Comparison of ENCODE assay signal across 8 cellular contexts in the genomic region with DNA sequence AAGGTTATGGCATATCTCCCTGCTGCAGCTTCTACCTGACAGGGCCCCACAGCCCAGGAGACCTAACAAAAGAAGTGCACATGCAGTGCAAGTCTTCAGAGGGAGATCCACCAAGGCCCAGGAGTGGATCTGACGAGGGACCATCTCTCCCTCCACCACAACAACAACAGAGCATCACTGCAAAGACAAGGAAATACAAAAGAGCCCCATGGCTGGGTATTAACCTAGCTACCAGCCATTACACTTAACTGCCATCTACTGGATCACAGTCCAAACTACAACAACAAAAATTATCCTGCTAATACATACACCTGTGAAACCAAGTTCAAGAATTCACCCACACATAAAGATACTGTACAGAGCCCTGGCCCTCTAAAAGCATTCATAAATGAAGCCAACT.
A peak's percentile ranks its signal among the peaks of the same experiment; 100 is the strongest.
DNase-seq lines count a peak whose midpoint lies in the region; ATAC-seq, FAIRE-seq and TF ChIP-seq lines count a peak whose summit lies in the region.

No MANE protein-coding gene starts in this region.

- H3K4me3 ChIP-seq in cardiac muscle cell (no peak overlapping the region), mammary epithelial cell (replicated peaks in 1 of 3; ENCODE audit: insufficient read depth in 1 of 3, low read depth in 2 of 3, low read length in 3 of 3) (no peak overlapping the region), small intestine (ENCODE audit: low read depth in 1 of 2, low read length in 2 of 2) (no peak overlapping the region)

- 0% methylated on average over 1 of the region's 1 CpG for WGBS in mammary epithelial cell (ENCODE audit: low coverage, missing lambda C conversion rate)
- 0 to 77% (median 56%) methylated on average over 1 of the region's 1 CpG for WGBS in small intestine, 3 donors

- no peak overlapping the region for H3K27ac ChIP-seq in cardiac muscle cell
- no peak overlapping the region for H3K27ac ChIP-seq in mammary epithelial cell (ENCODE audit: insufficient read depth, low read depth, low read length)
- H3K27ac ChIP-seq in small intestine (ENCODE audit: low read depth in 1 of 2, low read length in 1 of 2) = no peak overlapping the region

- H3K27me3 ChIP-seq in cardiac muscle cell (no peaks in the 10 kb centered on the region), mammary epithelial cell (ENCODE audit: insufficient read depth, low read length) (no peaks in the 10 kb centered on the region), small intestine (ENCODE audit: control insufficient read depth in 2 of 2, insufficient read depth in 2 of 2, low read length in 2 of 2) (no peaks in the 10 kb centered on the region)

- CTCF ChIA-PET in mammary epithelial cell (lab: Charles Lee; ENCODE audit: low non-redundant PET) = interaction anchor here (0.6 to 0.7 kb wide), 5 partner anchors 277 to 727 kb away, joined by 3 to 4 read pairs (median 3); a partner anchor contains a TSS
- CTCF ChIA-PET in activated CD4-positive, alpha-beta memory T cell treated with anti-CD3 and anti-CD28 coated beads for 36 hours (lab: Charles Lee) = no interaction called here

- no peaks in the 10 kb centered on the region for H4K20me1 ChIP-seq in mammary epithelial cell (ENCODE audit: insufficient read depth, low read length)

- in situ Hi-C loops in mammary epithelial cell (cut with MboI; ENCODE audit: low sequenced_read_pairs in 2 of 2) = loop anchor here (10.0 to 25.0 kb wide), 2 partner anchors 285 to 288 kb away; a partner anchor contains a TSS

- no peaks in the 10 kb centered on the region for H3K79me2 ChIP-seq in mammary epithelial cell (ENCODE audit: insufficient read depth, low read length)

- H3K4me2 ChIP-seq in mammary epithelial cell (ENCODE audit: insufficient read depth, low read depth, low read length) = no peak overlapping the region

- no TSS peak for BruUV-seq in mammary epithelial cell (replicated peaks; lab: Mats Ljungman, UMichigan)

- TF ChIP-seq CTCF in cardiac muscle cell (IDR thresholded peaks at IDR 0.05; ENCODE audit: low read depth, low read length) (peak; percentile 54), mammary epithelial cell (conservative IDR thresholded peaks at IDR 0.05 in 1 of 2, IDR thresholded peaks at IDR 0.05 in 1 of 2; ENCODE audit: extremely low read depth in 1 of 2, insufficient read depth in 1 of 2, low read depth in 1 of 2, low read length in 2 of 2) (peak; percentile 44 to 73)

- no peak overlapping the region for H3K4me3 Mint-ChIP-seq in activated CD4-positive, alpha-beta memory T cell treated with anti-CD3 and anti-CD28 coated beads for 36 hours

- no peaks in the 10 kb centered on the region for H3K4me1 Mint-ChIP-seq in activated CD4-positive, alpha-beta memory T cell treated with anti-CD3 and anti-CD28 coated beads for 36 hours (ENCODE audit: low read depth)

- DNase-seq in cardiac muscle cell (ENCODE audit: low read depth in 1 of 2, low spot score in 1 of 2) (peak; percentile 6 to 45), Right ventricle myocardium inferior (ENCODE audit: missing footprints) (no peak), mammary epithelial cell (peak; percentile 30), small intestine (peak; percentile 15), nucleus accumbens (lab: John Stamatoyannopoulos, UW) (no peak)
- no peak for DNase-seq in activated CD4-positive, alpha-beta memory T cell treated with anti-CD3 and anti-CD28 coated beads for 36 hours

- H3K36me3 Mint-ChIP-seq in activated CD4-positive, alpha-beta memory T cell treated with anti-CD3 and anti-CD28 coated beads for 36 hours = no peaks in the 10 kb centered on the region

- H3K27ac Mint-ChIP-seq in activated CD4-positive, alpha-beta memory T cell treated with anti-CD3 and anti-CD28 coated beads for 36 hours = no peak overlapping the region

- H3K9ac ChIP-seq in mammary epithelial cell (ENCODE audit: insufficient read depth, low read length) = no peak overlapping the region

- H2AFZ ChIP-seq in mammary epithelial cell (ENCODE audit: low read depth, low read length) = peak overlapping the region; percentile 12

- H3K36me3 ChIP-seq in cardiac muscle cell (no peaks in the 10 kb centered on the region), mammary epithelial cell (ENCODE audit: insufficient read depth, low read length) (no peaks in the 10 kb centered on the region), small intestine (ENCODE audit: control insufficient read depth in 2 of 2, insufficient read depth in 2 of 2, low read length in 2 of 2) (no peaks in the 10 kb centered on the region)

- POLR2A ChIA-PET in activated CD4-positive, alpha-beta memory T cell treated with anti-CD3 and anti-CD28 coated beads for 36 hours (lab: Charles Lee) = no interaction called here

- ATAC-seq in Right ventricle myocardium inferior (no peak), HG03575 (IDR thresholded peaks at IDR 0.05; ENCODE audit: extremely low read depth, insufficient number of reproducible peaks, low FRiP score, unreplicated experiment) (peak; percentile 61), GM21390 (IDR thresholded peaks at IDR 0.05; ENCODE audit: unreplicated experiment) (no peak)

- intact Hi-C loops in Right ventricle myocardium inferior (cut with DNase I) = no loop called here
- intact Hi-C loops in mammary epithelial cell (cut with micrococcal nuclease) = loop anchor here (1.0 kb wide), 4 partner anchors 280 to 702 kb away; a partner anchor contains a TSS
- intact Hi-C loops in activated CD4-positive, alpha-beta memory T cell treated with anti-CD3 and anti-CD28 coated beads for 36 hours (cut with micrococcal nuclease) = no loop called here

- H3K27me3 Mint-ChIP-seq in activated CD4-positive, alpha-beta memory T cell treated with anti-CD3 and anti-CD28 coated beads for 36 hours = no peaks in the 10 kb centered on the region

- H3K4me1 ChIP-seq in cardiac muscle cell (ENCODE audit: low read depth) (peaks cover 3% of the 10 kb centered on the region), mammary epithelial cell (ENCODE audit: insufficient read depth, low read length) (no peaks in the 10 kb centered on the region), small intestine (ENCODE audit: control insufficient read depth in 2 of 2, insufficient read depth in 1 of 2, low read depth in 1 of 2, low read length in 1 of 2) (no peaks in the 10 kb centered on the region)

- dilution Hi-C loops in mammary epithelial cell (cut with HindIII; ENCODE audit: low sequenced_read_pairs) = no loop called here

- FAIRE-seq in small intestine (lab: Jason Lieb, UNC) = no peak

- H3K9me3 ChIP-seq in cardiac muscle cell (ENCODE audit: low read depth) = no peaks in the 10 kb centered on the region
- H3K9me3 ChIP-seq in mammary epithelial cell (replicated peaks; ENCODE audit: insufficient read depth, low read length) = no peaks in the 10 kb centered on the region
- no peaks in the 10 kb centered on the region for H3K9me3 ChIP-seq in small intestine (ENCODE audit: control insufficient read depth, low read depth)

- peaks cover 4% of the 10 kb centered on the region for H3K9me3 Mint-ChIP-seq in activated CD4-positive, alpha-beta memory T cell treated with anti-CD3 and anti-CD28 coated beads for 36 hours

Comparison
In these comparisons a context has a peak if more than half of its experiments do, and no peak if none do; other contexts are left out.
1. DNase-seq: peak in cardiac muscle cell (2 of 2), mammary epithelial cell (single experiment) and small intestine (single experiment); none in Right ventricle myocardium inferior (single experiment), nucleus accumbens (0 of 56) and activated CD4-positive, alpha-beta memory T cell treated with anti-CD3 and anti-CD28 coated beads for 36 hours (single experiment).